In the genomic region with DNA sequence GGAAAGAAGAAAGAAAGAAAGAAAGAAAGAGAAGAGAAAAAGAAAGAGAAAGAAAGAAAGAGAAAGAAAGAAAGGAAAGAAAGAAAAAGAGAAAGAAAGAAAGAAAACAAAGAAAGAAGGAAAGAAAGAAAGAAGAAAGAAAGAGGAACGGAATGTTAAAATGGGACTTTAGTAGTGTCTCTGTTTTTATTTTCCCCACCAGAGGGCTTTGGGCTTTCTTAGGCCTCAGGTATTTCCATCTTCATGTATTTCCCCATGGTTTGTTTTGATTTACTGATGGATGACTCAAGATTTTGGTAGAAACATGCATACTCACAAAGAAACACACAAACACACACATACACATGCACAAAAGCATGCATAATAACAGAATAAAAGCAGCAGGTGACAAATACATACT, we compare ENCODE assay signal across 27 cellular contexts.
"Had no signal": no experiment of that assay in that cellular context is flagged by ENCODE, and none has a peak within 500 bp of the region (broad histone marks: within the 10 kb centered on the region; RNA-seq: fewer than 3 reads in every experiment).

No MANE protein-coding gene starts in this region.

- H3K4me1 Mint-ChIP-seq: activated B cell treated with CpG ODN at 0.5 μM for 24 hours; activated CD4-positive, alpha-beta T cell treated with anti-CD3 and anti-CD28 coated beads for 36 hours; activated naive CD8-positive, alpha-beta T cell treated with anti-CD3 and anti-CD28 coated beads, Interleukin-2, amount 10 ng/mL, durations not matched to agents 7 days and 5 days had no signal

- DNase-seq: activated B cell treated with CpG ODN at 0.5 μM for 24 hours; activated CD4-positive, alpha-beta memory T cell treated with anti-CD3 and anti-CD28 coated beads for 36 hours; activated CD4-positive, alpha-beta T cell treated with anti-CD3 and anti-CD28 coated beads for 36 hours; activated naive CD4-positive, alpha-beta T cell treated with anti-CD3 and anti-CD28 coated beads for 36 hours; activated naive CD8-positive, alpha-beta T cell treated with anti-CD3 and anti-CD28 coated beads, Interleukin-2, amount 10 ng/mL, durations not matched to agents 7 days and 5 days; activated T-cell treated with anti-CD3 and anti-CD28 coated beads, Interleukin-2, amount 50 U/mL, for 48 hours; amniotic stem cell; body of pancreas; colonic mucosa; effector memory CD8-positive, alpha-beta T cell; gastrocnemius medialis; hippocampal formation; left ventricle myocardium superior; midbrain; ovary; psoas muscle; spleen; stimulated activated CD4-positive, alpha-beta T cell treated with anti-CD3 and anti-CD28 coated beads, Interleukin-4, amount 100 ng/mL, for 1 hour; stimulated activated naive CD4-positive, alpha-beta T cell treated with Interleukin-2 at 50 U/mL for 16 hours; T1000; upper lobe of right lung had no signal

- H3K4me3 ChIP-seq: body of pancreas, colonic mucosa, dorsolateral prefrontal cortex, esophagus muscularis mucosa, gastrocnemius medialis, ovary, psoas muscle, right atrium auricular region, spleen, upper lobe of right lung had no signal

- H3K9me3 ChIP-seq: body of pancreas, colonic mucosa, esophagus muscularis mucosa, gastrocnemius medialis, neutrophil, ovary, psoas muscle, right atrium auricular region, spleen, upper lobe of right lung had no signal

- H3K36me3 Mint-ChIP-seq: activated CD4-positive, alpha-beta memory T cell treated with anti-CD3 and anti-CD28 coated beads for 36 hours; activated naive CD8-positive, alpha-beta T cell treated with anti-CD3 and anti-CD28 coated beads, Interleukin-2, amount 10 ng/mL, durations not matched to agents 7 days and 5 days; natural killer cell treated with Interleukin-12 subunit alpha and Interleukin-12 subunit beta and Interleukin-15 and Interleukin-18, amount 100 ng/mL, for 72 hours had no signal

- H3K4me3 Mint-ChIP-seq: activated B cell treated with CpG ODN at 0.5 μM for 24 hours; activated CD4-positive, alpha-beta memory T cell treated with anti-CD3 and anti-CD28 coated beads for 36 hours; activated CD4-positive, alpha-beta T cell treated with anti-CD3 and anti-CD28 coated beads for 36 hours; activated naive CD4-positive, alpha-beta T cell treated with anti-CD3 and anti-CD28 coated beads for 36 hours; activated naive CD8-positive, alpha-beta T cell treated with anti-CD3 and anti-CD28 coated beads, Interleukin-2, amount 10 ng/mL, durations not matched to agents 7 days and 5 days; effector memory CD8-positive, alpha-beta T cell; natural killer cell treated with Interleukin-12 subunit alpha and Interleukin-12 subunit beta and Interleukin-15 and Interleukin-18, amount 100 ng/mL, for 72 hours; T-helper 1 cell treated with Interleukin-12 subunit alpha and Interleukin-12 subunit beta and Interleukin-4 antibody, amounts not matched to agents 30 μg/mL and 1 μg/mL, for 36 hours had no signal

- H3K27ac Mint-ChIP-seq: activated B cell treated with CpG ODN at 0.5 μM for 24 hours; activated CD4-positive, alpha-beta memory T cell treated with anti-CD3 and anti-CD28 coated beads for 36 hours; activated CD4-positive, alpha-beta T cell treated with anti-CD3 and anti-CD28 coated beads for 36 hours; activated naive CD4-positive, alpha-beta T cell treated with anti-CD3 and anti-CD28 coated beads for 36 hours; activated naive CD8-positive, alpha-beta T cell treated with anti-CD3 and anti-CD28 coated beads, Interleukin-2, amount 10 ng/mL, durations not matched to agents 7 days and 5 days; effector memory CD8-positive, alpha-beta T cell; natural killer cell treated with Interleukin-12 subunit alpha and Interleukin-12 subunit beta and Interleukin-15 and Interleukin-18, amount 100 ng/mL, for 72 hours; T-helper 1 cell treated with Interleukin-12 subunit alpha and Interleukin-12 subunit beta and Interleukin-4 antibody, amounts not matched to agents 30 μg/mL and 1 μg/mL, for 36 hours had no signal

- H3K4me1 ChIP-seq: body of pancreas, colonic mucosa, esophagus muscularis mucosa, gastrocnemius medialis, psoas muscle, right atrium auricular region, spleen, upper lobe of right lung had no signal

- H3K27me3 ChIP-seq: colonic mucosa, esophagus muscularis mucosa, gastrocnemius medialis, neutrophil, ovary, right atrium auricular region, spleen, upper lobe of right lung had no signal

- ATAC-seq: activated CD4-positive, alpha-beta T cell treated with anti-CD3 and anti-CD28 coated beads for 36 hours; body of pancreas; effector memory CD8-positive, alpha-beta T cell; gastrocnemius medialis; left ventricle myocardium superior; natural killer cell treated with Interleukin-12 subunit alpha and Interleukin-12 subunit beta and Interleukin-15 and Interleukin-18, amount 100 ng/mL, for 72 hours; psoas muscle; upper lobe of right lung had no signal

- H3K27me3 Mint-ChIP-seq: activated B cell treated with CpG ODN at 0.5 μM for 24 hours; activated CD4-positive, alpha-beta memory T cell treated with anti-CD3 and anti-CD28 coated beads for 36 hours; activated CD4-positive, alpha-beta T cell treated with anti-CD3 and anti-CD28 coated beads for 36 hours; activated naive CD8-positive, alpha-beta T cell treated with anti-CD3 and anti-CD28 coated beads, Interleukin-2, amount 10 ng/mL, durations not matched to agents 7 days and 5 days; effector memory CD8-positive, alpha-beta T cell had no signal

- H3K27ac ChIP-seq: body of pancreas, colonic mucosa, dorsolateral prefrontal cortex, esophagus muscularis mucosa, gastrocnemius medialis, neutrophil, ovary, psoas muscle, right atrium auricular region, spleen, upper lobe of right lung had no signal

- H3K36me3 ChIP-seq: colonic mucosa, esophagus muscularis mucosa, gastrocnemius medialis, neutrophil, ovary, right atrium auricular region, spleen, upper lobe of right lung had no signal

- H3K9me3 Mint-ChIP-seq: activated B cell treated with CpG ODN at 0.5 μM for 24 hours; activated CD4-positive, alpha-beta memory T cell treated with anti-CD3 and anti-CD28 coated beads for 36 hours; activated naive CD4-positive, alpha-beta T cell treated with anti-CD3 and anti-CD28 coated beads for 36 hours; activated naive CD8-positive, alpha-beta T cell treated with anti-CD3 and anti-CD28 coated beads, Interleukin-2, amount 10 ng/mL, durations not matched to agents 7 days and 5 days; effector memory CD8-positive, alpha-beta T cell; natural killer cell treated with Interleukin-12 subunit alpha and Interleukin-12 subunit beta and Interleukin-15 and Interleukin-18, amount 100 ng/mL, for 72 hours; T-helper 1 cell treated with Interleukin-12 subunit alpha and Interleukin-12 subunit beta and Interleukin-4 antibody, amounts not matched to agents 30 μg/mL and 1 μg/mL, for 36 hours had no signal
